ENCODE assay signal across 14 cellular contexts in the genomic region with DNA sequence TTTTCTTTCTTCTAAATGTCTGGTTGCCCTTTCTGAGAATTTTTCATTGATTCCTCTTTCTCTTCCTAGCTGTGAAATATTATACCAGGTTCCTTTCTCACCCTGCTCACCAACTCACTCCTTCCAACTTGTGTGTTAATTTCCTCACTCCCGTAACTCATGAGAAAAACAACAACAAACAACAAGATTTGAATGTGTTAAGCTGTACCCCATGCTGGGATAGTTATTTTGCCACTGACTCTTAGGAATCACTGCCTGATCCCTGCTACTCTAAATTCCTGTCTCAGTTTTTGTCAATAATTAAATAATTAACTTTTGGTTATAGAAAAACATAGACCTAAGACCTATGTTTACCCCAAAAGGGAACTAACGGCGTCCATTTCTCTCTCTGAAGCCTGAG.
DNase-seq lines count a peak whose midpoint lies in the region; ATAC-seq, FAIRE-seq and TF ChIP-seq lines count a peak whose summit lies in the region.
"Had no signal": no experiment of that assay in that cellular context is flagged by ENCODE, and none has a peak within 500 bp of the region (broad histone marks: within the 10 kb centered on the region; RNA-seq: fewer than 3 reads in every experiment).

No MANE protein-coding gene starts in this region.

- no peaks in the 10 kb centered on the region for H3K79me2 ChIP-seq in H1 (ENCODE audit: control insufficient read depth in 1 of 2, insufficient read depth in 2 of 2, low read length in 2 of 2)

- no peaks in the 10 kb centered on the region for H3K9me3 ChIP-seq in HUES6 (ENCODE audit: control insufficient read depth, insufficient read depth, low read depth, low read length)
- H3K9me3 ChIP-seq in H1 (ENCODE audit: insufficient read depth in 2 of 2, low read depth in 1 of 2, low read length in 1 of 2) = no peaks in the 10 kb centered on the region
- H3K9me3 ChIP-seq: Caco-2 had no signal

- H3K27me3 ChIP-seq in HUES6 (ENCODE audit: control insufficient read depth, insufficient read depth, low read length) (no peaks in the 10 kb centered on the region), H1 (replicated peaks in 1 of 4; ENCODE audit: control insufficient read depth in 3 of 4, extremely low read depth in 1 of 4, insufficient read depth in 3 of 4, low read length in 3 of 4) (no peaks in the 10 kb centered on the region)

- no peak overlapping the region for H4K5ac ChIP-seq in H1 (ENCODE audit: insufficient read length, low read depth, low read length)

- peak overlapping the region; percentile 35; the same call in 1 of the 2 replicates for H3K27ac ChIP-seq in HUES6 (ENCODE audit: low read depth, low read length)
- no peak overlapping the region for H3K27ac ChIP-seq in H1 (ENCODE audit: low read depth, low read length)
- H3K27ac ChIP-seq in caudate nucleus (ENCODE audit: low read depth, low read length) = no peak overlapping the region

- no peak overlapping the region for H3K9ac ChIP-seq in HUES6 (ENCODE audit: low read length)
- H3K9ac ChIP-seq in H1 (replicated peaks in 1 of 4; ENCODE audit: extremely low read depth in 1 of 4, low read depth in 3 of 4, low read length in 3 of 4) = no peak overlapping the region

- H3K4me3 ChIP-seq in HUES6 (ENCODE audit: low read depth, low read length) (0 out of 2 replicates have a peak overlapping the region, but pooled peaks have one; percentile 2), H1 (ENCODE audit: extremely low read depth in 1 of 4, insufficient read depth in 2 of 4, low read depth in 3 of 4, low read length in 4 of 4) (peak overlapping the region in 1 of 4 experiments; percentile 31; a peak in 1 of 8 replicates)
- H3K4me3 ChIP-seq: K562 had no signal

- peak overlapping the region; percentile 72; the same call in 1 of the 2 replicates for H2BK12ac ChIP-seq in H1 (ENCODE audit: low read depth, low read length)

- H3K4me1 ChIP-seq in HUES6 (ENCODE audit: control insufficient read depth, insufficient read depth, low read length) (peaks cover 34% of the 10 kb centered on the region), H1 (replicated peaks in 1 of 4; ENCODE audit: control insufficient read depth in 3 of 4, insufficient read depth in 4 of 4, low read length in 3 of 4) (peaks cover 7 to 20% (median 13%) of the 10 kb centered on the region in 4 experiments; a peak in 5 of 7 replicates)

- POLR2A ChIA-PET in H1 (lab: Charles Lee; ENCODE audit: partially characterized antibody) = no interaction called here

- H3K56ac ChIP-seq in H1 (replicated peaks; ENCODE audit: insufficient read length, low read depth, low read length) = no peak overlapping the region

- H3K18ac ChIP-seq in H1 (ENCODE audit: extremely low read depth, low read length) = no peak overlapping the region

- H3K36me3 ChIP-seq in HUES6 (ENCODE audit: control insufficient read depth, insufficient read depth, low read length) (no peaks in the 10 kb centered on the region), H1 (ENCODE audit: control insufficient read depth in 2 of 4, insufficient read depth in 4 of 4, low read length in 3 of 4) (no peaks in the 10 kb centered on the region)

- no peak overlapping the region for H2BK15ac ChIP-seq in H1 (ENCODE audit: low read length)

- WGBS in H1 (ENCODE audit: extremely low coverage in 1 of 2, insufficient coverage in 1 of 2, insufficient read length in 1 of 2, insufficient replicate concordance in 2 of 2, low coverage in 1 of 2, low lambda C conversion rate in 2 of 2, missing lambda C conversion rate in 1 of 2), 2 experiments = 68% methylated on average over 3 of the region's 3 CpGs; no CpG with 5 or more reads in 1 of the 2 experiments

- no peak for TF ChIP-seq RAD21 in H1 (IDR thresholded peaks at IDR 0.05 in 1 of 2, conservative IDR thresholded peaks at IDR 0.05 in 1 of 2; ENCODE audit: low read depth in 2 of 2, low read length in 2 of 2)

- peak; percentile 74 for FAIRE-seq in H1 (lab: Jason Lieb, UNC)
- FAIRE-seq: GM12892, H54, K562 had no signal

- H2AFZ ChIP-seq in H1 (ENCODE audit: low read length) = no peak overlapping the region

- no peak for TF ChIP-seq CTCF in H1 (IDR thresholded peaks at IDR 0.05; ENCODE audit: control extremely low read depth in 1 of 3, insufficient read depth in 1 of 3, low read depth in 1 of 3, low read length in 3 of 3)

- no peak for TF ChIP-seq EP300 in H1 (IDR thresholded peaks at IDR 0.05; ENCODE audit: borderline replicate concordance in 1 of 2, low read depth in 2 of 2, low read length in 2 of 2)

- CTCF ChIA-PET in H1 (lab: Charles Lee; ENCODE audit: partially characterized antibody) = interaction anchor here (1.7 kb wide), 1 partner anchor 12 kb away, joined by 6 read pairs; no protein-coding TSS in a partner anchor

- no peak overlapping the region for H2BK120ac ChIP-seq in H1 (replicated peaks; ENCODE audit: low read depth, low read length)

- no peaks in the 10 kb centered on the region; the same call in 1 of the 2 replicates for H3K23me2 ChIP-seq in H1 (ENCODE audit: low read depth, low read length)

- no peak overlapping the region for H4K8ac ChIP-seq in H1 (ENCODE audit: extremely low read depth, insufficient read depth, low read length)

- no peak overlapping the region for H2BK20ac ChIP-seq in H1 (ENCODE audit: low read length)

- no peak overlapping the region for H2BK5ac ChIP-seq in H1 (ENCODE audit: low read depth, low read length)

- H3K4me2 ChIP-seq in H1 (ENCODE audit: insufficient read depth in 1 of 2, low read depth in 2 of 2, low read length in 2 of 2) = peak overlapping the region; percentile 22 to 44; a peak in 2 of 4 replicates

- no peak overlapping the region for H3K14ac ChIP-seq in H1 (ENCODE audit: insufficient read length)

- H3K79me1 ChIP-seq in H1 (ENCODE audit: low read depth, low read length) = no peaks in the 10 kb centered on the region

- no peak overlapping the region for H4K91ac ChIP-seq in H1 (replicated peaks; ENCODE audit: insufficient read length, low read length)

- H3K23ac ChIP-seq in H1 (ENCODE audit: insufficient read length) = no peak overlapping the region

- no peak overlapping the region for H2AK5ac ChIP-seq in H1 (ENCODE audit: low read depth, low read length)

- DNase-seq in H1 (ENCODE audit: low read depth in 1 of 2, low spot score in 2 of 2) (no peak), iPS-NIHi7 (ENCODE audit: extremely low spot score) (peak; percentile 20), caudate nucleus (lab: John Stamatoyannopoulos, UW) (no peak), NCI-H446 treated with DMSO at 0.1 percent for 48 hours (lab: John Stamatoyannopoulos, UW) (no peak), A172 (ENCODE audit: low spot score) (no peak)
- DNase-seq: Caco-2; CD8-positive, alpha-beta T cell; DND-41; GDM1 had no signal

- ATAC-seq in GM21723 (IDR thresholded peaks at IDR 0.05; ENCODE audit: unreplicated experiment) = no peak
- ATAC-seq: CD8-positive, alpha-beta T cell; K562 had no signal

- no peak for TF ChIP-seq POLR2A in H1 (IDR thresholded peaks at IDR 0.05; ENCODE audit: control extremely low read depth in 1 of 2, low read depth in 2 of 2, low read length in 2 of 2)

- no peaks in the 10 kb centered on the region for H4K20me1 ChIP-seq in H1 (replicated peaks in 1 of 2; ENCODE audit: control insufficient read depth in 1 of 2, insufficient read depth in 2 of 2, low read length in 2 of 2)

- no peak overlapping the region for H3K4ac ChIP-seq in H1 (replicated peaks; ENCODE audit: insufficient read length, low read depth, low read length)

TF ChIP-seq in H1, 55 proteins besides CTCF, POLR2A, EP300 and RAD21:
- TF ChIP-seq TEAD4 (IDR thresholded peaks at IDR 0.05; ENCODE audit: low read depth, low read length) (peak; percentile 51; the same call in 1 of the 2 replicates), PHF8 (conservative IDR thresholded peaks at IDR 0.05; ENCODE audit: low read depth, low read length) (no peak)
TF ChIP-seq in H1: peak in this region for 1.
